ENCODE assay signal across 1 cellular context in genomic region chr13:100673376-100673830, GRCh38.
TF ChIP-seq lines count a peak whose summit lies in the region.

No MANE protein-coding gene starts in this region.

TF ChIP-seq in HepG2, 621 proteins besides CTCF, POLR2A, EP300 and RAD21 (continued from another document and continues in another):
- TF ChIP-seq UBTF (CRISPR knock-in tag; IDR thresholded peaks at IDR 0.05) (0 out of 2 replicates have a peak, but pooled peaks have one; percentile 18), BCLAF1 (IDR thresholded peaks at IDR 0.05) (no peak), TEAD3 (CRISPR knock-in tag; optimal IDR thresholded peaks at IDR 0.05; ENCODE audit: borderline replicate concordance) (no peak), ZNF576 (CRISPR knock-in tag; IDR thresholded peaks at IDR 0.05) (0 out of 2 replicates have a peak, but pooled peaks have one; percentile 24), MLLT10 (CRISPR knock-in tag; IDR thresholded peaks at IDR 0.05) (no peak), SCMH1 (CRISPR knock-in tag; IDR thresholded peaks at IDR 0.05; ENCODE audit: borderline replicate concordance) (no peak), NKX3-1 (CRISPR knock-in tag; IDR thresholded peaks at IDR 0.05) (no peak), ZSCAN12 (CRISPR knock-in tag; IDR thresholded peaks at IDR 0.05) (no peak), KMT2B (CRISPR knock-in tag; IDR thresholded peaks at IDR 0.05) (0 out of 2 replicates have a peak, but pooled peaks have one; percentile 40), GMEB1 (CRISPR knock-in tag; IDR thresholded peaks at IDR 0.05; ENCODE audit: borderline replicate concordance) (no peak), GMEB2 (CRISPR knock-in tag; IDR thresholded peaks at IDR 0.05; ENCODE audit: low read depth) (no peak), TAF1 (CRISPR knock-in tag; IDR thresholded peaks at IDR 0.05) (no peak), ZNF142 (CRISPR knock-in tag; IDR thresholded peaks at IDR 0.05) (no peak), ZFP36 (IDR thresholded peaks at IDR 0.05; ENCODE audit: borderline replicate concordance, low read depth, low read length, partially characterized antibody) (no peak), HMG20A (CRISPR knock-in tag; IDR thresholded peaks at IDR 0.05; ENCODE audit: borderline replicate concordance) (0 out of 2 replicates have a peak, but pooled peaks have one; percentile 23), NCOR1 (IDR thresholded peaks at IDR 0.05; ENCODE audit: borderline replicate concordance, low read length) (no peak), ZNF367 (CRISPR knock-in tag; IDR thresholded peaks at IDR 0.05; ENCODE audit: borderline replicate concordance) (no peak), ZC3H4 (CRISPR knock-in tag; IDR thresholded peaks at IDR 0.05; ENCODE audit: borderline replicate concordance) (no peak), ZGPAT (CRISPR knock-in tag; IDR thresholded peaks at IDR 0.05) (no peak), PHF20 (CRISPR knock-in tag; IDR thresholded peaks at IDR 0.05) (no peak), BCL6 (CRISPR knock-in tag; IDR thresholded peaks at IDR 0.05) (no peak), PAWR (CRISPR knock-in tag; IDR thresholded peaks at IDR 0.05; ENCODE audit: borderline replicate concordance) (no peak), CEBPZ (IDR thresholded peaks at IDR 0.05; ENCODE audit: low read length) (no peak), ZNF256 (CRISPR knock-in tag; conservative IDR thresholded peaks at IDR 0.05) (no peak), NFAT5 (CRISPR knock-in tag; IDR thresholded peaks at IDR 0.05) (no peak), HNRNPH1 (optimal IDR thresholded peaks at IDR 0.05; ENCODE audit: low read depth, low read length) (no peak), NR1H2 (CRISPR knock-in tag; IDR thresholded peaks at IDR 0.05; ENCODE audit: borderline replicate concordance, low read depth) (no peak)
